ENCODE assay signal across 32 cellular contexts in genomic region chr11:45451766-45452440, GRCh38.
DNase-seq lines count a peak whose midpoint lies in the region; ATAC-seq and TF ChIP-seq lines count a peak whose summit lies in the region.
"Had no signal": no experiment of that assay in that cellular context is flagged by ENCODE, and none has a peak within 500 bp of the region (broad histone marks: within the 10 kb centered on the region; RNA-seq: fewer than 3 reads in every experiment).

No MANE protein-coding gene starts in this region.

- H3K23ac ChIP-seq in IMR-90 (ENCODE audit: low read depth, low read length) = no peak overlapping the region

- POLR2A ChIA-PET in IMR-90 (lab: Charles Lee; ENCODE audit: unreplicated experiment) = no interaction called here

- H4K20me1 ChIP-seq in IMR-90 (ENCODE audit: insufficient read depth, low read length) (no peaks in the 10 kb centered on the region), osteoblast (ENCODE audit: insufficient read depth, low read length) (no peaks in the 10 kb centered on the region)
- H4K20me1 ChIP-seq: BLaER1 treated with 17β-estradiol and CSF1 and Interleukin-3, amounts not matched to agents 10 nM and 100 nM had no signal

- H3K27ac ChIP-seq in IMR-90 (ENCODE audit: insufficient read depth, low read length) (no peak overlapping the region), brain microvascular endothelial cell (no peak overlapping the region), osteoblast (ENCODE audit: low read depth, low read length) (peak overlapping the region; percentile 38)
- H3K27ac ChIP-seq: BLaER1 treated with 17β-estradiol and CSF1 and Interleukin-3, amounts not matched to agents 10 nM and 100 nM; breast epithelium; colonic mucosa; epithelial cell of prostate; KMS-11; left lung; PC-9; prostate gland; tibial nerve; WERI-Rb-1 had no signal

- dilution Hi-C loops in IMR-90 (cut with HindIII; ENCODE audit: low sequenced_read_pairs, unreplicated experiment) = no loop called here

- TF ChIP-seq POLR2A in IMR-90 (IDR thresholded peaks at IDR 0.05; ENCODE audit: low read depth, low read length) = no peak

- no peak overlapping the region for H2BK120ac ChIP-seq in IMR-90 (ENCODE audit: low read depth, low read length)

- TF ChIP-seq CTCF in IMR-90 (conservative IDR thresholded peaks at IDR 0.05; ENCODE audit: low read depth, low read length) (no peak), brain microvascular endothelial cell (IDR thresholded peaks at IDR 0.05; ENCODE audit: low read depth, low read length, missing control alignments) (no peak), osteoblast (IDR thresholded peaks at IDR 0.05; ENCODE audit: extremely low read depth, low read depth, low read length) (no peak)

- H3K79me2 ChIP-seq in osteoblast (ENCODE audit: insufficient read depth, low read length) = no peaks in the 10 kb centered on the region

- H3K36me3 ChIP-seq in IMR-90 (ENCODE audit: control insufficient read depth, insufficient read depth, low read length) (no peaks in the 10 kb centered on the region), brain microvascular endothelial cell (replicated peaks) (no peaks in the 10 kb centered on the region), osteoblast (ENCODE audit: insufficient read depth, low read length) (no peaks in the 10 kb centered on the region)
- H3K36me3 ChIP-seq: BLaER1 treated with 17β-estradiol and CSF1 and Interleukin-3, amounts not matched to agents 10 nM and 100 nM; breast epithelium; colonic mucosa; left lung; prostate gland; tibial nerve; WERI-Rb-1 had no signal

- no peaks in the 10 kb centered on the region for H3K79me1 ChIP-seq in IMR-90 (ENCODE audit: low read depth in 1 of 2, low read length in 2 of 2)

- H3K9me3 ChIP-seq in IMR-90 (ENCODE audit: control insufficient read depth, insufficient read depth, low read length) = no peaks in the 10 kb centered on the region
- peaks cover 5% of the 10 kb centered on the region for H3K9me3 ChIP-seq in osteoblast (ENCODE audit: low read depth, low read length)
- H3K9me3 ChIP-seq: colonic mucosa, left lung, prostate gland had no signal

- H3K4ac ChIP-seq in IMR-90 (ENCODE audit: low read depth, low read length) = no peak overlapping the region

- 0% methylated on average over 1 of the region's 8 CpGs; no CpG with 5 or more reads in 1 of the 2 experiments for WGBS in IMR-90 (ENCODE audit: extremely low coverage in 2 of 2, insufficient read length in 1 of 2), 2 experiments

- H3K4me3 ChIP-seq in IMR-90 (ENCODE audit: insufficient read depth, low read depth, low read length) = no peak overlapping the region
- no peak overlapping the region for H3K4me3 ChIP-seq in brain microvascular endothelial cell (ENCODE audit: low read depth, low read length)
- no peak overlapping the region for H3K4me3 ChIP-seq in osteoblast (ENCODE audit: insufficient read depth, low read length)
- H3K4me3 ChIP-seq: BLaER1 treated with 17β-estradiol and CSF1 and Interleukin-3, amounts not matched to agents 10 nM and 100 nM; breast epithelium; colonic mucosa; left lung; PC-9; prostate gland; tibial nerve had no signal

- no peak for TF ChIP-seq RAD21 in IMR-90 (IDR thresholded peaks at IDR 0.05; ENCODE audit: low read length)

- no peak overlapping the region for H3K56ac ChIP-seq in IMR-90 (ENCODE audit: extremely low read depth, insufficient read depth, low read length)

- H3K4me2 ChIP-seq in IMR-90 (ENCODE audit: low read depth, low read length) (no peak overlapping the region), osteoblast (ENCODE audit: insufficient read depth, low read length) (peak overlapping the region; percentile 41)
- H3K4me2 ChIP-seq: BLaER1 treated with 17β-estradiol and CSF1 and Interleukin-3, amounts not matched to agents 10 nM and 100 nM; KMS-11; PC-9 had no signal

- no peak overlapping the region for H2BK5ac ChIP-seq in IMR-90 (ENCODE audit: low read depth, low read length, poor library complexity, severe bottlenecking)

- no peak overlapping the region for H3K9ac ChIP-seq in IMR-90 (ENCODE audit: low read depth, low read length)
- H3K9ac ChIP-seq: BLaER1 treated with 17β-estradiol and CSF1 and Interleukin-3, amounts not matched to agents 10 nM and 100 nM; KMS-11 had no signal

- H4K91ac ChIP-seq in IMR-90 (ENCODE audit: insufficient read depth, low read depth, low read length) = no peak overlapping the region

- intact Hi-C loops in IMR-90 (cut with micrococcal nuclease) = no loop called here

- peak; percentile 11 for DNase-seq in EH (ENCODE audit: low read depth)
- peak; percentile 5 for DNase-seq in IMR-90
- DNase-seq in brain microvascular endothelial cell = peak; percentile 6
- no peak for DNase-seq in osteoblast (ENCODE audit: insufficient read length, low spot score, missing footprints)
- no peak for DNase-seq in occipital lobe (lab: John Stamatoyannopoulos, UW)
- DNase-seq: activated CD4-positive, alpha-beta T cell treated with anti-CD3 and anti-CD28 coated beads for 4 hours; activated CD8-positive, alpha-beta T cell treated with anti-CD3 and anti-CD28 coated beads, Interleukin-2, amount 10 ng/mL, durations not matched to agents 7 days and 5 days; activated naive CD4-positive, alpha-beta T cell treated with anti-CD3 and anti-CD28 coated beads for 36 hours; colonic mucosa; DMS153; effector CD4-positive, alpha-beta T cell; glutamatergic neuron; HCEC 1CT; left lung; NCI-H1436; NCI-H2081; NCI-H2227 treated with DMSO at 0.1 percent for 48 hours; NCI-H526 treated with DMSO at 0.1 percent for 48 hours; NK-92 treated with Interleukin-12 subunit alpha and Interleukin-12 subunit beta, amount 100 ng/mL, for 24 hours; PC-9; SHP77 treated with DMSO at 0.1 percent for 48 hours; SW 1271; WERI-Rb-1 had no signal

- no peak overlapping the region for H3K14ac ChIP-seq in IMR-90 (replicated peaks; ENCODE audit: low read depth, low read length)

- no peak overlapping the region for H2BK20ac ChIP-seq in IMR-90 (ENCODE audit: low read depth, low read length)

- H2BK15ac ChIP-seq in IMR-90 (ENCODE audit: low read depth, low read length) = no peak overlapping the region

- CTCF ChIA-PET in IMR-90 (lab: Yijun Ruan, JAX) = no interaction called here

- in situ Hi-C loops in IMR-90 (cut with MboI; ENCODE audit: low sequenced_read_pairs) = no loop called here
- in situ Hi-C loops in brain microvascular endothelial cell (cut with HindIII; ENCODE audit: low pct_ligation_motif_present, low sequenced_read_pairs) = no loop called here

- H2AK5ac ChIP-seq in IMR-90 (ENCODE audit: low read depth, low read length) = no peak overlapping the region

- no peak overlapping the region for H4K8ac ChIP-seq in IMR-90 (ENCODE audit: low read depth in 2 of 2, low read length in 2 of 2)

- H3K27me3 ChIP-seq in IMR-90 (ENCODE audit: control insufficient read depth, insufficient read depth, low read length) (peaks cover 4% of the 10 kb centered on the region; the same call in 1 of the 2 replicates), brain microvascular endothelial cell (replicated peaks) (peaks cover 4% of the 10 kb centered on the region), osteoblast (ENCODE audit: insufficient read depth, low read length) (no peaks in the 10 kb centered on the region)
- H3K27me3 ChIP-seq: BLaER1 treated with 17β-estradiol and CSF1 and Interleukin-3, amounts not matched to agents 10 nM and 100 nM; breast epithelium; colonic mucosa; left lung; tibial nerve had no signal

- ATAC-seq in IMR-90 (ENCODE audit: low read depth) (no peak), HG02798 (IDR thresholded peaks at IDR 0.05; ENCODE audit: poor library complexity, unreplicated experiment) (no peak), GM21447 (IDR thresholded peaks at IDR 0.05; ENCODE audit: unreplicated experiment) (no peak)
- ATAC-seq: activated CD8-positive, alpha-beta T cell treated with anti-CD3 and anti-CD28 coated beads, Interleukin-2, amount 10 ng/mL, durations not matched to agents 7 days and 5 days; left lung; stimulated activated effector memory CD8-positive, alpha-beta T cell treated with anti-CD3 and anti-CD28 coated beads, Interleukin-12 subunit alpha, Interleukin-12 subunit beta, amount 100 ng/mL, for 72 hours had no signal

- H4K5ac ChIP-seq in IMR-90 (ENCODE audit: low read depth, low read length) = no peak overlapping the region

- H3K4me1 ChIP-seq in IMR-90 (ENCODE audit: control insufficient read depth, insufficient read depth, low read length) (no peaks in the 10 kb centered on the region), osteoblast (ENCODE audit: insufficient read depth, low read length) (peaks cover 39% of the 10 kb centered on the region)
- H3K4me1 ChIP-seq: BLaER1 treated with 17β-estradiol and CSF1 and Interleukin-3, amounts not matched to agents 10 nM and 100 nM; breast epithelium; colonic mucosa; left lung; prostate gland; tibial nerve had no signal

- BruUV-seq in IMR-90 (replicated peaks; lab: Mats Ljungman, UMichigan) = no TSS peak

- H2AFZ ChIP-seq in IMR-90 (replicated peaks; ENCODE audit: low read length, poor library complexity) = no peak overlapping the region
- no peak overlapping the region for H2AFZ ChIP-seq in osteoblast (ENCODE audit: low read length)
- H2AFZ ChIP-seq: PC-9 had no signal

- H3K9me1 ChIP-seq in IMR-90 (ENCODE audit: insufficient read depth, low read length) = no peaks in the 10 kb centered on the region

- H3K18ac ChIP-seq in IMR-90 (ENCODE audit: low read depth, low read length) = no peak overlapping the region

- H2AK9ac ChIP-seq in IMR-90 (replicated peaks; ENCODE audit: low read depth, low read length, poor library complexity) = no peak overlapping the region

TF ChIP-seq in IMR-90, 13 proteins besides CTCF, POLR2A, EP300 and RAD21 (continues in another document):
- TF ChIP-seq MAFK (IDR thresholded peaks at IDR 0.05; ENCODE audit: low read depth, low read length) = no peak
- TF ChIP-seq FOS (IDR thresholded peaks at IDR 0.05; ENCODE audit: low read depth, low read length) = no peak
- no peak for TF ChIP-seq MAZ (IDR thresholded peaks at IDR 0.05; ENCODE audit: borderline replicate concordance, low read depth, low read length)
- no peak for TF ChIP-seq CHD1 (IDR thresholded peaks at IDR 0.05; ENCODE audit: low read depth, low read length)
- no peak for TF ChIP-seq ELK1 (IDR thresholded peaks at IDR 0.05; ENCODE audit: borderline replicate concordance, low read depth, low read length)
- no peak for TF ChIP-seq BHLHE40 (IDR thresholded peaks at IDR 0.05; ENCODE audit: low read depth, low read length)
- TF ChIP-seq NFE2L2 (IDR thresholded peaks at IDR 0.05; ENCODE audit: low read depth, low read length) = no peak
- no peak for TF ChIP-seq SMC3 (IDR thresholded peaks at IDR 0.05; ENCODE audit: low read depth, low read length)
- TF ChIP-seq RFX5 (IDR thresholded peaks at IDR 0.05; ENCODE audit: low read depth, low read length) = no peak

Comparison
In these comparisons a context has a peak if more than half of its experiments do, and no peak if none do; other contexts are left out.
1. DNase-seq: peak in EH (single experiment), IMR-90 (single experiment) and brain microvascular endothelial cell (single experiment); none in osteoblast (single experiment) and occipital lobe (single experiment).